18 cellular contexts compared by ENCODE assay signal in genomic region chr12:115478505-115478904, GRCh38.
DNase-seq lines count a peak whose midpoint lies in the region; TF ChIP-seq lines count a peak whose summit lies in the region.
"Had no signal": no experiment of that assay in that cellular context is flagged by ENCODE, and none has a peak within 500 bp of the region (broad histone marks: within the 10 kb centered on the region; RNA-seq: fewer than 3 reads in every experiment).

No MANE protein-coding gene starts in this region.

- peaks cover 20% of the 10 kb centered on the region for H3K9me3 Mint-ChIP-seq in mesothelial cell of epicardium

- H3K27ac Mint-ChIP-seq in mesothelial cell of epicardium: peak overlapping the region; percentile 37
- H3K27ac Mint-ChIP-seq: B cell; CD4-positive, alpha-beta T cell; CD8-positive, alpha-beta T cell had no signal

- TF ChIP-seq CTCF in VCaP (conservative IDR thresholded peaks at IDR 0.05) (no peak), mesothelial cell of epicardium (IDR thresholded peaks at IDR 0.05; ENCODE audit: unreplicated experiment) (no peak)

- peaks cover 4% of the 10 kb centered on the region for H3K36me3 Mint-ChIP-seq in mesothelial cell of epicardium
- H3K36me3 Mint-ChIP-seq: CD8-positive, alpha-beta T cell had no signal

- H3K27me3 Mint-ChIP-seq in mesothelial cell of epicardium (ENCODE audit: low read depth): no peaks in the 10 kb centered on the region
- H3K27me3 Mint-ChIP-seq: B cell; CD4-positive, alpha-beta T cell had no signal

- peaks cover 17% of the 10 kb centered on the region for H3K4me1 Mint-ChIP-seq in mesothelial cell of epicardium
- H3K4me1 Mint-ChIP-seq: B cell had no signal

- no peak overlapping the region for H3K4me3 Mint-ChIP-seq in mesothelial cell of epicardium
- H3K4me3 Mint-ChIP-seq: B cell; CD4-positive, alpha-beta T cell; CD8-positive, alpha-beta T cell had no signal

- H3K27ac ChIP-seq in VCaP: peak overlapping the region; percentile 46
- H3K27ac ChIP-seq: 22Rv1; A549; BLaER1 treated with 17β-estradiol and CSF1 and Interleukin-3, amounts not matched to agents 10 nM and 100 nM; C4-2B had no signal

- DNase-seq in HT-29 (ENCODE audit: low spot score) (peak; percentile 44), mesothelial cell of epicardium (ENCODE audit: low spot score in 2 of 2, unreplicated experiment in 2 of 2) (no peak), NCI-H146 treated with DMSO at 0.1 percent for 48 hours (lab: John Stamatoyannopoulos, UW; ENCODE audit: unreplicated experiment) (no peak), cerebellum (ENCODE audit: low spot score) (no peak), NCI-H2227 treated with DMSO at 0.1 percent for 48 hours (lab: John Stamatoyannopoulos, UW) (no peak)
- DNase-seq: AML-193; Caco-2; Calu3; CD4-positive, alpha-beta T cell; CD8-positive, alpha-beta T cell; DMS79 treated with DMSO at 0.1 percent for 48 hours; GF-D8 had no signal
